21 cellular contexts compared by ENCODE assay signal in genomic region chr22:44419429-44419828, GRCh38.
DNase-seq lines count a peak whose midpoint lies in the region; ATAC-seq and TF ChIP-seq lines count a peak whose summit lies in the region.
"Had no signal": no experiment of that assay in that cellular context is flagged by ENCODE, and none has a peak within 500 bp of the region (broad histone marks: within the 10 kb centered on the region; RNA-seq: fewer than 3 reads in every experiment).

No MANE protein-coding gene starts in this region.

- H2BK15ac ChIP-seq in IMR-90 (ENCODE audit: low read depth, low read length) = no peak overlapping the region

- no peak overlapping the region for H3K9ac ChIP-seq in IMR-90 (ENCODE audit: low read depth, low read length)

- no peaks in the 10 kb centered on the region for H3K4me1 Mint-ChIP-seq in activated CD4-positive, alpha-beta T cell treated with anti-CD3 and anti-CD28 coated beads for 36 hours
- no peaks in the 10 kb centered on the region for H3K4me1 Mint-ChIP-seq in activated CD4-positive, alpha-beta T cell treated with anti-CD3 and anti-CD28 coated beads, Interleukin-2, amount 10 ng/mL, durations not matched to agents 24 days and 14 days
- H3K4me1 Mint-ChIP-seq: B cell had no signal

- H2BK120ac ChIP-seq in IMR-90 (ENCODE audit: low read depth, low read length) = no peak overlapping the region

- DNase-seq in activated CD4-positive, alpha-beta T cell treated with anti-CD3 and anti-CD28 coated beads for 36 hours = no peak
- no peak for DNase-seq in activated CD4-positive, alpha-beta T cell treated with anti-CD3 and anti-CD28 coated beads, Interleukin-2, amount 10 ng/mL, durations not matched to agents 24 days and 14 days
- DNase-seq in IMR-90 (peak; percentile 40), brain microvascular endothelial cell (peak; percentile 15), fibroblast of the aortic adventitia (ENCODE audit: low read depth) (peak; percentile 28), NCI-H748 (lab: John Stamatoyannopoulos, UW; ENCODE audit: unreplicated experiment) (no peak), NCI-H1436 treated with DMSO at 0.1 percent for 48 hours (lab: John Stamatoyannopoulos, UW) (no peak), activated gamma-delta T cell treated with Interleukin-2 at 50 U/mL for 16 hours (no peak)
- DNase-seq: CD4-positive, alpha-beta T cell; DMS53; Karpas-422; MM.1S; NCI-H1105 treated with DMSO at 0.1 percent for 48 hours; NCI-H2029; NCI-H510A treated with DMSO at 0.1 percent for 48 hours; Right ventricle myocardium superior had no signal

- H4K20me1 ChIP-seq in IMR-90 (ENCODE audit: insufficient read depth, low read length) = no peaks in the 10 kb centered on the region

- no peak overlapping the region for H2BK5ac ChIP-seq in IMR-90 (ENCODE audit: low read depth, low read length, poor library complexity, severe bottlenecking)

- H3K79me1 ChIP-seq in IMR-90 (ENCODE audit: low read depth in 1 of 2, low read length in 2 of 2) = no peaks in the 10 kb centered on the region

- TF ChIP-seq RAD21 in IMR-90 (IDR thresholded peaks at IDR 0.05; ENCODE audit: low read length) = no peak

- no peak overlapping the region for H2BK20ac ChIP-seq in IMR-90 (ENCODE audit: low read depth, low read length)

- TF ChIP-seq CTCF in IMR-90 (conservative IDR thresholded peaks at IDR 0.05; ENCODE audit: low read depth, low read length) (no peak), brain microvascular endothelial cell (IDR thresholded peaks at IDR 0.05; ENCODE audit: low read depth, low read length, missing control alignments) (no peak), fibroblast of the aortic adventitia (IDR thresholded peaks at IDR 0.05; ENCODE audit: insufficient read depth, low read length) (no peak)

- CTCF ChIA-PET in activated CD4-positive, alpha-beta T cell treated with anti-CD3 and anti-CD28 coated beads for 36 hours (lab: Charles Lee) = no interaction called here
- CTCF ChIA-PET in IMR-90 (lab: Yijun Ruan, JAX) = no interaction called here

- no peak for TF ChIP-seq POLR2A in IMR-90 (IDR thresholded peaks at IDR 0.05; ENCODE audit: low read depth, low read length)

- H3K4me3 Mint-ChIP-seq in activated CD4-positive, alpha-beta T cell treated with anti-CD3 and anti-CD28 coated beads for 36 hours = no peak overlapping the region
- H3K4me3 Mint-ChIP-seq in activated CD4-positive, alpha-beta T cell treated with anti-CD3 and anti-CD28 coated beads, Interleukin-2, amount 10 ng/mL, durations not matched to agents 24 days and 14 days = no peak overlapping the region
- H3K4me3 Mint-ChIP-seq: B cell; CD4-positive, alpha-beta T cell had no signal

- H3K9me3 Mint-ChIP-seq in activated CD4-positive, alpha-beta T cell treated with anti-CD3 and anti-CD28 coated beads for 36 hours (ENCODE audit: low read depth) = peaks cover 20% of the 10 kb centered on the region
- H3K9me3 Mint-ChIP-seq in activated CD4-positive, alpha-beta T cell treated with anti-CD3 and anti-CD28 coated beads, Interleukin-2, amount 10 ng/mL, durations not matched to agents 24 days and 14 days = peaks cover 16% of the 10 kb centered on the region

- H3K4ac ChIP-seq in IMR-90 (ENCODE audit: low read depth, low read length) = no peak overlapping the region

- no peak overlapping the region for H3K14ac ChIP-seq in IMR-90 (replicated peaks; ENCODE audit: low read depth, low read length)

- in situ Hi-C loops in IMR-90 (cut with MboI; ENCODE audit: low sequenced_read_pairs) = no loop called here
- in situ Hi-C loops in brain microvascular endothelial cell (cut with HindIII; ENCODE audit: low pct_ligation_motif_present, low sequenced_read_pairs) = no loop called here

- H3K56ac ChIP-seq in IMR-90 (ENCODE audit: extremely low read depth, insufficient read depth, low read length) = no peak overlapping the region

- H3K27me3 ChIP-seq in IMR-90 (ENCODE audit: control insufficient read depth, insufficient read depth, low read length) (peaks cover 3% of the 10 kb centered on the region), brain microvascular endothelial cell (replicated peaks) (no peaks in the 10 kb centered on the region)

- no peak overlapping the region for H4K8ac ChIP-seq in IMR-90 (ENCODE audit: low read depth in 2 of 2, low read length in 2 of 2)

- peaks cover 11% of the 10 kb centered on the region for H3K9me3 ChIP-seq in IMR-90 (ENCODE audit: control insufficient read depth, insufficient read depth, low read length)

- no peak overlapping the region for H4K91ac ChIP-seq in IMR-90 (ENCODE audit: insufficient read depth, low read depth, low read length)

- H3K4me3 ChIP-seq in IMR-90 (ENCODE audit: insufficient read depth, low read depth, low read length) (no peak overlapping the region), brain microvascular endothelial cell (ENCODE audit: low read depth, low read length) (no peak overlapping the region), fibroblast of the aortic adventitia (ENCODE audit: low read depth, low read length) (no peak overlapping the region)
- H3K4me3 ChIP-seq: SK-N-MC had no signal

- no peak overlapping the region for H2AK5ac ChIP-seq in IMR-90 (ENCODE audit: low read depth, low read length)

- H3K18ac ChIP-seq in IMR-90 (ENCODE audit: low read depth, low read length) = no peak overlapping the region

- no peaks in the 10 kb centered on the region for H3K36me3 Mint-ChIP-seq in activated CD4-positive, alpha-beta T cell treated with anti-CD3 and anti-CD28 coated beads for 36 hours (ENCODE audit: low read depth)
- peaks cover 2% of the 10 kb centered on the region for H3K36me3 Mint-ChIP-seq in activated CD4-positive, alpha-beta T cell treated with anti-CD3 and anti-CD28 coated beads, Interleukin-2, amount 10 ng/mL, durations not matched to agents 24 days and 14 days (ENCODE audit: low read depth)

- H3K27ac ChIP-seq in IMR-90 (ENCODE audit: insufficient read depth, low read length) (no peak overlapping the region), brain microvascular endothelial cell (no peak overlapping the region)
- H3K27ac ChIP-seq: 22Rv1, SK-N-MC had no signal

- H3K36me3 ChIP-seq in IMR-90 (ENCODE audit: control insufficient read depth, insufficient read depth, low read length) (no peaks in the 10 kb centered on the region), brain microvascular endothelial cell (replicated peaks) (no peaks in the 10 kb centered on the region)

- no TSS peak for BruUV-seq in IMR-90 (replicated peaks; lab: Mats Ljungman, UMichigan)

- no CpG with 5 or more reads among the region's 1 CpG for whole genome bisulfite sequencing in IMR-90 (ENCODE audit: extremely low coverage in 2 of 2, insufficient read length in 1 of 2), 2 experiments

- POLR2A ChIA-PET in activated CD4-positive, alpha-beta T cell treated with anti-CD3 and anti-CD28 coated beads for 36 hours (lab: Charles Lee) = no interaction called here
- POLR2A ChIA-PET in IMR-90 (lab: Charles Lee; ENCODE audit: unreplicated experiment) = no interaction called here

- no peak overlapping the region for H3K23ac ChIP-seq in IMR-90 (ENCODE audit: low read depth, low read length)

- peak; percentile 33 for ATAC-seq in activated CD4-positive, alpha-beta T cell treated with anti-CD3 and anti-CD28 coated beads for 36 hours
- ATAC-seq in IMR-90 (ENCODE audit: low read depth) = no peak
- ATAC-seq: HCT116, Panc1 had no signal

- no peaks in the 10 kb centered on the region for H3K9me1 ChIP-seq in IMR-90 (ENCODE audit: insufficient read depth, low read length)

- intact Hi-C loops in activated CD4-positive, alpha-beta T cell treated with anti-CD3 and anti-CD28 coated beads for 36 hours (cut with DNase I, micrococcal nuclease) = no loop called here
- intact Hi-C loops in activated CD4-positive, alpha-beta T cell treated with anti-CD3 and anti-CD28 coated beads, Interleukin-2, amount 10 ng/mL, durations not matched to agents 24 days and 14 days (cut with micrococcal nuclease) = no loop called here
- intact Hi-C loops in IMR-90 (cut with micrococcal nuclease) = no loop called here

- no peak overlapping the region for H3K4me2 ChIP-seq in IMR-90 (ENCODE audit: low read depth, low read length)

- peaks cover 3% of the 10 kb centered on the region; the same call in 1 of the 2 replicates for H3K4me1 ChIP-seq in IMR-90 (ENCODE audit: control insufficient read depth, insufficient read depth, low read length)

- dilution Hi-C loops in IMR-90 (cut with HindIII; ENCODE audit: low sequenced_read_pairs, unreplicated experiment) = no loop called here

- no peak overlapping the region for H2AK9ac ChIP-seq in IMR-90 (replicated peaks; ENCODE audit: low read depth, low read length, poor library complexity)

- H4K5ac ChIP-seq in IMR-90 (ENCODE audit: low read depth, low read length) = no peak overlapping the region

- peaks cover 11% of the 10 kb centered on the region for H3K27me3 Mint-ChIP-seq in activated CD4-positive, alpha-beta T cell treated with anti-CD3 and anti-CD28 coated beads for 36 hours
- peaks cover 26% of the 10 kb centered on the region for H3K27me3 Mint-ChIP-seq in activated CD4-positive, alpha-beta T cell treated with anti-CD3 and anti-CD28 coated beads, Interleukin-2, amount 10 ng/mL, durations not matched to agents 24 days and 14 days

- no peak overlapping the region for H2AFZ ChIP-seq in IMR-90 (replicated peaks; ENCODE audit: low read length, poor library complexity)

- H3K27ac Mint-ChIP-seq in activated CD4-positive, alpha-beta T cell treated with anti-CD3 and anti-CD28 coated beads for 36 hours = no peak overlapping the region
- H3K27ac Mint-ChIP-seq in activated CD4-positive, alpha-beta T cell treated with anti-CD3 and anti-CD28 coated beads, Interleukin-2, amount 10 ng/mL, durations not matched to agents 24 days and 14 days = no peak overlapping the region
- H3K27ac Mint-ChIP-seq: B cell; CD4-positive, alpha-beta T cell had no signal

TF ChIP-seq in IMR-90, 13 proteins besides CTCF, POLR2A, EP300 and RAD21:
- TF ChIP-seq CEBPB (IDR thresholded peaks at IDR 0.05; ENCODE audit: low read depth, low read length) = 0 out of 2 replicates have a peak, but pooled peaks have one; percentile 4
- TF ChIP-seq USF2 (IDR thresholded peaks at IDR 0.05; ENCODE audit: low read depth, low read length) = no peak

Comparison
In these comparisons a context has a peak if more than half of its experiments do, and no peak if none do; other contexts are left out.
1. DNase-seq: peak in IMR-90 (single experiment), brain microvascular endothelial cell (single experiment) and fibroblast of the aortic adventitia (single experiment); none in activated CD4-positive, alpha-beta T cell treated with anti-CD3 and anti-CD28 coated beads for 36 hours (single experiment), activated CD4-positive, alpha-beta T cell treated with anti-CD3 and anti-CD28 coated beads, Interleukin-2, amount 10 ng/mL, durations not matched to agents 24 days and 14 days (single experiment), NCI-H748 (single experiment), NCI-H1436 treated with DMSO at 0.1 percent for 48 hours (single experiment) and activated gamma-delta T cell treated with Interleukin-2 at 50 U/mL for 16 hours (single experiment).